Comparison of ENCODE assay signal across 1 cellular context in the genomic region with DNA sequence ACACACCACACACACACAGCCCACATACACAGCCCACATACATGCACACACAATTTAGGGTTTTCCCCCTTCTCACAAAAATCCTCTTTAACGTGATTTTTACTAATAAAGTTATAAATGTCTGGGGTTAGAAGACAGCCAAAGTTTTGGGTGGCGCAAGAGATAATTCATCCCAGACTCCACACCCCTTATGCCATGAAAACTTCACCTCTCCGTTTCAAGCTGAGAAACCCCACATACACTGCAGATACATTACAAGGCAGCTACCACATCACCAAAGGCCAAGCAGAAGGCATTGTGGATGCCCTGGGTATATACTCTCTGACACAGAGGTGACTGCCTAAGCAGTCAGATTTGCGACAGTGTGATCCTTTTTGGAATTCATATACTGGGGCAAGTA.
TF ChIP-seq lines count a peak whose summit lies in the region.

No MANE protein-coding gene starts in this region.

TF ChIP-seq in WTC11, 78 proteins besides CTCF, POLR2A, EP300 and RAD21 (continued from another document):
- TF ChIP-seq, protein P1, sequence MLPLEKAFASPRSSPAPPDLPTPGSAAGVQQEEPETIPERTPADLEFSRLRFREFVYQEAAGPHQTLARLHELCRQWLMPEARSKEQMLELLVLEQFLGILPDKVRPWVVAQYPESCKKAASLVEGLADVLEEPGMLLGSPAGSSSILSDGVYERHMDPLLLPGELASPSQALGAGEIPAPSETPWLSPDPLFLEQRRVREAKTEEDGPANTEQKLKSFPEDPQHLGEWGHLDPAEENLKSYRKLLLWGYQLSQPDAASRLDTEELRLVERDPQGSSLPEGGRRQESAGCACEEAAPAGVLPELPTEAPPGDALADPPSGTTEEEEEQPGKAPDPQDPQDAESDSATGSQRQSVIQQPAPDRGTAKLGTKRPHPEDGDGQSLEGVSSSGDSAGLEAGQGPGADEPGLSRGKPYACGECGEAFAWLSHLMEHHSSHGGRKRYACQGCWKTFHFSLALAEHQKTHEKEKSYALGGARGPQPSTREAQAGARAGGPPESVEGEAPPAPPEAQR (CRISPR knock-in tag; IDR thresholded peaks at IDR 0.05), result no peak
- TF ChIP-seq ETV6 (CRISPR knock-in tag; IDR thresholded peaks at IDR 0.05), result no peak
- TF ChIP-seq, protein P2, sequence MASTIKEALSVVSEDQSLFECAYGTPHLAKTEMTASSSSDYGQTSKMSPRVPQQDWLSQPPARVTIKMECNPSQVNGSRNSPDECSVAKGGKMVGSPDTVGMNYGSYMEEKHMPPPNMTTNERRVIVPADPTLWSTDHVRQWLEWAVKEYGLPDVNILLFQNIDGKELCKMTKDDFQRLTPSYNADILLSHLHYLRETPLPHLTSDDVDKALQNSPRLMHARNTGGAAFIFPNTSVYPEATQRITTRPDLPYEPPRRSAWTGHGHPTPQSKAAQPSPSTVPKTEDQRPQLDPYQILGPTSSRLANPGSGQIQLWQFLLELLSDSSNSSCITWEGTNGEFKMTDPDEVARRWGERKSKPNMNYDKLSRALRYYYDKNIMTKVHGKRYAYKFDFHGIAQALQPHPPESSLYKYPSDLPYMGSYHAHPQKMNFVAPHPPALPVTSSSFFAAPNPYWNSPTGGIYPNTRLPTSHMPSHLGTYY (CRISPR knock-in tag; IDR thresholded peaks at IDR 0.05), result no peak
- no peak for TF ChIP-seq ZNF396 (CRISPR knock-in tag; IDR thresholded peaks at IDR 0.05; ENCODE audit: borderline replicate concordance)
- no peak for TF ChIP-seq CREB1 (CRISPR knock-in tag; IDR thresholded peaks at IDR 0.05)
- TF ChIP-seq TEAD1 (CRISPR knock-in tag; IDR thresholded peaks at IDR 0.05), result no peak
- TF ChIP-seq, protein P3, sequence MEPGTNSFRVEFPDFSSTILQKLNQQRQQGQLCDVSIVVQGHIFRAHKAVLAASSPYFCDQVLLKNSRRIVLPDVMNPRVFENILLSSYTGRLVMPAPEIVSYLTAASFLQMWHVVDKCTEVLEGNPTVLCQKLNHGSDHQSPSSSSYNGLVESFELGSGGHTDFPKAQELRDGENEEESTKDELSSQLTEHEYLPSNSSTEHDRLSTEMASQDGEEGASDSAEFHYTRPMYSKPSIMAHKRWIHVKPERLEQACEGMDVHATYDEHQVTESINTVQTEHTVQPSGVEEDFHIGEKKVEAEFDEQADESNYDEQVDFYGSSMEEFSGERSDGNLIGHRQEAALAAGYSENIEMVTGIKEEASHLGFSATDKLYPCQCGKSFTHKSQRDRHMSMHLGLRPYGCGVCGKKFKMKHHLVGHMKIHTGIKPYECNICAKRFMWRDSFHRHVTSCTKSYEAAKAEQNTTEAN (CRISPR knock-in tag; IDR thresholded peaks at IDR 0.05), result no peak
